In genomic region chr3:192467230-192468186, GRCh38 we compare ENCODE assay signal across 8 cellular contexts.
DNase-seq lines count a peak whose midpoint lies in the region; ATAC-seq and TF ChIP-seq lines count a peak whose summit lies in the region.

No MANE protein-coding gene starts in this region.

- peak; percentile 86 to 90 for TF ChIP-seq CTCF in Caco-2 (IDR thresholded peaks at IDR 0.05; ENCODE audit: insufficient read depth in 1 of 2, low read depth in 1 of 2, low read length in 1 of 2, severe bottlenecking in 1 of 2, unreplicated experiment in 1 of 2)
- peak; percentile 77 for TF ChIP-seq CTCF in thoracic aorta (IDR thresholded peaks at IDR 0.05)

- H3K4me3 ChIP-seq in Caco-2 (ENCODE audit: low read depth, low read length) (no peak overlapping the region), thoracic aorta (no peak overlapping the region)
- H3K4me3 ChIP-seq in naive thymus-derived CD4-positive, alpha-beta T cell (ENCODE audit: low read length), result no peak overlapping the region

- H3K36me3 ChIP-seq in Caco-2 (ENCODE audit: control insufficient read depth, insufficient read depth, low read length) (no peaks in the 10 kb centered on the region), thoracic aorta (no peaks in the 10 kb centered on the region)
- no peaks in the 10 kb centered on the region for H3K36me3 ChIP-seq in naive thymus-derived CD4-positive, alpha-beta T cell (ENCODE audit: control insufficient read depth in 2 of 3, insufficient read depth in 3 of 3, low read length in 3 of 3)

- ATAC-seq in GM19351 (IDR thresholded peaks at IDR 0.05; ENCODE audit: unreplicated experiment), result peak; percentile 98
- ATAC-seq in HG03280 (IDR thresholded peaks at IDR 0.05; ENCODE audit: unreplicated experiment), result peak; percentile 87
- peak; percentile 83 for ATAC-seq in naive thymus-derived CD4-positive, alpha-beta T cell
- no peak for ATAC-seq in thoracic aorta (ENCODE audit: insufficient number of reproducible peaks, low FRiP score, low read depth)

- no peak overlapping the region for H3K27ac Mint-ChIP-seq in Caco-2 (ENCODE audit: unreplicated experiment)
- no peak overlapping the region for H3K27ac Mint-ChIP-seq in naive thymus-derived CD4-positive, alpha-beta T cell

- peaks cover 5% of the 10 kb centered on the region for H3K4me1 Mint-ChIP-seq in Caco-2 (ENCODE audit: low read depth, unreplicated experiment)
- peaks cover 0 to 4% (median 0%) of the 10 kb centered on the region in 7 donors for H3K4me1 Mint-ChIP-seq in naive thymus-derived CD4-positive, alpha-beta T cell

- no TSS peak for BruUV-seq in Caco-2 (replicated peaks; lab: Mats Ljungman, UMichigan)

- H3K27me3 Mint-ChIP-seq in Caco-2 (ENCODE audit: insufficient read depth, unreplicated experiment), result peaks cover 18% of the 10 kb centered on the region
- H3K27me3 Mint-ChIP-seq in naive thymus-derived CD4-positive, alpha-beta T cell, result peaks cover 11 to 26% (median 19%) of the 10 kb centered on the region in 5 donors

- no peaks in the 10 kb centered on the region for H3K9me3 ChIP-seq in Caco-2
- no peaks in the 10 kb centered on the region for H3K9me3 ChIP-seq in naive thymus-derived CD4-positive, alpha-beta T cell (ENCODE audit: control insufficient read depth in 2 of 3, low read length in 3 of 3)
- H3K9me3 ChIP-seq in thoracic aorta, result no peaks in the 10 kb centered on the region

- H3K4me1 ChIP-seq in Caco-2, result peaks cover 4% of the 10 kb centered on the region; the same call in 1 of the 2 replicates
- no peaks in the 10 kb centered on the region for H3K4me1 ChIP-seq in naive thymus-derived CD4-positive, alpha-beta T cell (ENCODE audit: control insufficient read depth in 2 of 2, insufficient read depth in 2 of 2, low read length in 2 of 2)
- H3K4me1 ChIP-seq in thoracic aorta (ENCODE audit: control insufficient read depth in 1 of 2, low read depth in 2 of 2), result no peaks in the 10 kb centered on the region

- CTCF ChIA-PET in Caco-2 (lab: Charles Lee), result interaction anchor here (0.6 kb wide), 1 partner anchor 332 kb away, joined by 3 read pairs; no protein-coding TSS in a partner anchor
- CTCF ChIA-PET in naive thymus-derived CD4-positive, alpha-beta T cell (lab: Charles Lee), result interaction anchor here (0.6 kb wide), 2 partner anchors 9 to 1337 kb away, joined by 3 read pairs; no protein-coding TSS in a partner anchor

- H3K36me3 Mint-ChIP-seq in Caco-2 (ENCODE audit: insufficient read depth, unreplicated experiment), result no peaks in the 10 kb centered on the region
- H3K36me3 Mint-ChIP-seq in naive thymus-derived CD4-positive, alpha-beta T cell, result no peaks in the 10 kb centered on the region

- peak; percentile 51 to 68 for DNase-seq in Caco-2
- DNase-seq in NCI-H460 (ENCODE audit: extremely low read depth, low read depth), result peak; percentile 53
- DNase-seq in activated CD4-positive, alpha-beta T cell treated with anti-CD3 and anti-CD28 coated beads, Interleukin-2, amount 50 U/mL, for 48 hours, result peak; percentile 42 to 62
- DNase-seq in erythroblast (lab: John Stamatoyannopoulos, UW), result peak; percentile 29 to 68
- peak; percentile 7 to 45 (median 31) for DNase-seq in naive thymus-derived CD4-positive, alpha-beta T cell
- no peak for DNase-seq in thoracic aorta (ENCODE audit: low spot score)

- H3K9me3 Mint-ChIP-seq in Caco-2 (ENCODE audit: unreplicated experiment), result no peaks in the 10 kb centered on the region
- no peaks in the 10 kb centered on the region for H3K9me3 Mint-ChIP-seq in naive thymus-derived CD4-positive, alpha-beta T cell

- no peak overlapping the region for H3K27ac ChIP-seq in naive thymus-derived CD4-positive, alpha-beta T cell (ENCODE audit: low read depth, low read length)
- no peak overlapping the region for H3K27ac ChIP-seq in thoracic aorta

- TF ChIP-seq POLR2A in erythroblast (IDR thresholded peaks at IDR 0.05; ENCODE audit: low read length), result no peak

- POLR2A ChIA-PET in Caco-2 (lab: Charles Lee), result no interaction called here
- POLR2A ChIA-PET in naive thymus-derived CD4-positive, alpha-beta T cell (lab: Charles Lee), result no interaction called here

- no peak overlapping the region for H3K4me3 Mint-ChIP-seq in Caco-2 (ENCODE audit: unreplicated experiment)
- peak overlapping the region in 1 of 10 donors; percentile 18 for H3K4me3 Mint-ChIP-seq in naive thymus-derived CD4-positive, alpha-beta T cell

- no peaks in the 10 kb centered on the region for H3K27me3 ChIP-seq in Caco-2 (replicated peaks; ENCODE audit: control insufficient read depth, insufficient read depth, low read length)
- no peaks in the 10 kb centered on the region for H3K27me3 ChIP-seq in naive thymus-derived CD4-positive, alpha-beta T cell (ENCODE audit: control insufficient read depth in 2 of 2, insufficient read depth in 2 of 2, low read length in 2 of 2)
- H3K27me3 ChIP-seq in thoracic aorta (replicated peaks; ENCODE audit: insufficient read depth), result no peaks in the 10 kb centered on the region

- intact Hi-C loops in Caco-2 (cut with micrococcal nuclease; ENCODE audit: unreplicated experiment), result loop anchor here (1.0 kb wide), 3 partner anchors 99 to 336 kb away; no protein-coding TSS in a partner anchor
- intact Hi-C loops in naive thymus-derived CD4-positive, alpha-beta T cell (cut with micrococcal nuclease), result loop anchor here (1.0 to 5.0 kb wide), 5 partner anchors 100 to 1940 kb away; no protein-coding TSS in a partner anchor
